Comparison of ENCODE assay signal across 8 cellular contexts in genomic region chr6:133973109-133973971, GRCh38. TPM values are rescaled to one million over a fixed set of nuclear protein-coding genes. Genes with fewer than 3 reads are reported as not detected.
DNase-seq lines count a peak whose midpoint lies in the region; ATAC-seq, FAIRE-seq and TF ChIP-seq lines count a peak whose summit lies in the region.

No MANE protein-coding gene starts in this region.

- no peaks in the 10 kb centered on the region for H3K9me3 ChIP-seq in adrenal gland (replicated peaks in 1 of 3)
- H3K9me3 ChIP-seq in iPS-20b (ENCODE audit: insufficient read depth, low read depth, low read length) = no peaks in the 10 kb centered on the region

- H3K4me3 ChIP-seq in adrenal gland (no peak overlapping the region), iPS-20b (ENCODE audit: low read length) (no peak overlapping the region)

- DNase-seq in AG08395 (ENCODE audit: low spot score) = peak; percentile 58
- DNase-seq in GM12891 (ENCODE audit: insufficient read length, low spot score) = no peak
- peak; percentile 67 for DNase-seq in NCI-H2196 (lab: John Stamatoyannopoulos, UW; ENCODE audit: unreplicated experiment)
- no peak for DNase-seq in adrenal gland
- DNase-seq in superior temporal gyrus (ENCODE audit: extremely low spot score) = peak; percentile 94
- no peak for DNase-seq in cortex of kidney (lab: John Stamatoyannopoulos, UW)

- intact Hi-C loops in adrenal gland (cut with DNase I) = loop anchor here (5.0 kb wide), 1 partner anchor 89 kb away; no protein-coding TSS in a partner anchor

- TF ChIP-seq POLR2A in GM12891 (IDR thresholded peaks at IDR 0.05; ENCODE audit: low read depth, low read length) = no peak
- no peak for TF ChIP-seq POLR2A in adrenal gland (IDR thresholded peaks at IDR 0.05)

- no peaks in the 10 kb centered on the region for H3K36me3 ChIP-seq in adrenal gland (replicated peaks in 1 of 2)
- H3K36me3 ChIP-seq in iPS-20b (ENCODE audit: insufficient read depth, low read depth, low read length) = no peaks in the 10 kb centered on the region

- peak overlapping the region in 2 of 5 donors; percentile 14 to 33 for H3K27ac ChIP-seq in adrenal gland
- no peak overlapping the region for H3K27ac ChIP-seq in iPS-20b (ENCODE audit: low read length)

- peak; percentile 41 for ATAC-seq in HG03139 (IDR thresholded peaks at IDR 0.05; ENCODE audit: unreplicated experiment)

- H3K27me3 ChIP-seq in adrenal gland (no peaks in the 10 kb centered on the region), iPS-20b (ENCODE audit: insufficient read depth, low read length) (no peaks in the 10 kb centered on the region)

- H3K9ac ChIP-seq in iPS-20b (ENCODE audit: low read depth, low read length) = 0 out of 2 replicates have a peak overlapping the region, but pooled peaks have one; percentile 13

- peaks cover 8 to 17% of the 10 kb centered on the region in 2 donors for H3K4me1 ChIP-seq in adrenal gland (replicated peaks in 1 of 2)
- peaks cover 29% of the 10 kb centered on the region for H3K4me1 ChIP-seq in iPS-20b (ENCODE audit: insufficient read depth, low read length)

- peak; percentile 68 to 87 (median 74) for TF ChIP-seq CTCF in adrenal gland (IDR thresholded peaks at IDR 0.05)

- WGBS in adrenal gland, 4 donors = 0 to 4% (median 2%) methylated on average over 4 of the region's 4 CpGs

- FAIRE-seq in GM12891 (lab: Jason Lieb, UNC) = peak; percentile 85

TF ChIP-seq in GM12891, 5 proteins besides CTCF, POLR2A, EP300 and RAD21:
- TF ChIP-seq POLR2AphosphoS5 (IDR thresholded peaks at IDR 0.05; ENCODE audit: low read depth, low read length) = no peak
- TF ChIP-seq POU2F2 (IDR thresholded peaks at IDR 0.05; ENCODE audit: low read depth, low read length) = no peak
- TF ChIP-seq TAF1 (IDR thresholded peaks at IDR 0.05; ENCODE audit: low read depth, low read length) = no peak
- TF ChIP-seq PAX5 (IDR thresholded peaks at IDR 0.05; ENCODE audit: insufficient read depth, low read length, severe bottlenecking) = no peak
- TF ChIP-seq SPI1 (IDR thresholded peaks at IDR 0.05; ENCODE audit: low read depth, low read length) = no peak
TF ChIP-seq in GM12891: peak in this region for 0.

RNA-seq across cellular contexts. Expression of gene TBPL1, which starts 20.3 kb away (rescaled TPM):
- polyA plus RNA-seq in GM12891 (2012; ENCODE audit: low read depth, missing spikeins) = 39.8 TPM
- total RNA-seq in adrenal gland = 10 to 100 TPM in 6 of 8 donors, 1 to 10 TPM in 2; 5.1 to 18.7 (median 13.6) TPM
- 10 to 100 TPM; 16.6 to 21.0 (median 17.0) TPM for polyA plus RNA-seq in adrenal gland

Comparison
In these comparisons a context has a peak if more than half of its experiments do, and no peak if none do; other contexts are left out.
1. DNase-seq: peak in AG08395 (single experiment), NCI-H2196 (single experiment) and superior temporal gyrus (single experiment); none in GM12891 (single experiment), adrenal gland (0 of 7) and cortex of kidney (single experiment).